In genomic region chr11:113014731-113015455, GRCh38 we compare ENCODE assay signal across 9 cellular contexts. TPM values are rescaled to one million over a fixed set of nuclear protein-coding genes. Genes with fewer than 3 reads are reported as not detected.
DNase-seq lines count a peak whose midpoint lies in the region; TF ChIP-seq lines count a peak whose summit lies in the region.
"Had no signal": no experiment of that assay in that cellular context is flagged by ENCODE, and none has a peak within 500 bp of the region (broad histone marks: within the 10 kb centered on the region; RNA-seq: fewer than 3 reads in every experiment).

No MANE protein-coding gene starts in this region.

- H3K9me3 Mint-ChIP-seq in brain, result peaks cover 0 to 5% (median 2%) of the 10 kb centered on the region in 5 experiments
- peaks cover 4% of the 10 kb centered on the region for H3K9me3 Mint-ChIP-seq in nephron progenitor cell
- H3K9me3 Mint-ChIP-seq in activated CD4-positive, alpha-beta memory T cell treated with anti-CD3 and anti-CD28 coated beads, Interleukin-2, amount 10 ng/mL, durations not matched to agents 7 days and 5 days, result no peaks in the 10 kb centered on the region

- CTCF ChIA-PET in activated CD4-positive, alpha-beta memory T cell treated with anti-CD3 and anti-CD28 coated beads, Interleukin-2, amount 10 ng/mL, durations not matched to agents 7 days and 5 days (lab: Charles Lee), result no interaction called here
- CTCF ChIA-PET in GM10248 (lab: Yijun Ruan, JAX), result interaction anchor here (0.7 to 0.8 kb wide), 2 partner anchors 8 to 15 kb away, joined by 3 read pairs; no protein-coding TSS in a partner anchor

- H3K27ac Mint-ChIP-seq in brain (peak overlapping the region; percentile 29 to 92 (median 80)), nephron progenitor cell (peak overlapping the region; percentile 58)
- no peak overlapping the region for H3K27ac Mint-ChIP-seq in activated CD4-positive, alpha-beta memory T cell treated with anti-CD3 and anti-CD28 coated beads, Interleukin-2, amount 10 ng/mL, durations not matched to agents 7 days and 5 days

- TF ChIP-seq CTCF in brain (conservative IDR thresholded peaks at IDR 0.05), result no peak
- no peak for TF ChIP-seq CTCF in nephron progenitor cell (IDR thresholded peaks at IDR 0.05)
- no peak for TF ChIP-seq CTCF in GM10248 (IDR thresholded peaks at IDR 0.05; ENCODE audit: control extremely low read depth, extremely low read depth, low read depth, missing control alignments)

- DNase-seq in DMS153 treated with DMSO at 0.1 percent for 48 hours (lab: John Stamatoyannopoulos, UW; ENCODE audit: unreplicated experiment) (peak; percentile 61), NCI-H2107 treated with DMSO at 0.1 percent for 48 hours (lab: John Stamatoyannopoulos, UW; ENCODE audit: unreplicated experiment) (peak; percentile 90), nephron progenitor cell (peak; percentile 10), HUDEP-2 (lab: John Stamatoyannopoulos, UW; ENCODE audit: unreplicated experiment in 76 of 76) (no peak), GM10248 (ENCODE audit: extremely low spot score) (no peak)
- no peak for DNase-seq in activated CD4-positive, alpha-beta T cell treated with anti-CD3 and anti-CD28 coated beads, Interleukin-2, amount 50 U/mL, for 1 hour
- DNase-seq in activated CD4-positive, alpha-beta memory T cell treated with anti-CD3 and anti-CD28 coated beads, Interleukin-2, amount 10 ng/mL, durations not matched to agents 7 days and 5 days, result no peak
- DNase-seq: NCI-H1048 had no signal

- H3K4me3 Mint-ChIP-seq in brain (peak overlapping the region; percentile 13 to 56 (median 40)), nephron progenitor cell (no peak overlapping the region)
- no peak overlapping the region for H3K4me3 Mint-ChIP-seq in activated CD4-positive, alpha-beta memory T cell treated with anti-CD3 and anti-CD28 coated beads, Interleukin-2, amount 10 ng/mL, durations not matched to agents 7 days and 5 days

- no peaks in the 10 kb centered on the region for H3K27me3 Mint-ChIP-seq in brain
- no peaks in the 10 kb centered on the region for H3K27me3 Mint-ChIP-seq in nephron progenitor cell (ENCODE audit: low read depth, poor library complexity)
- peaks cover 1% of the 10 kb centered on the region for H3K27me3 Mint-ChIP-seq in activated CD4-positive, alpha-beta memory T cell treated with anti-CD3 and anti-CD28 coated beads, Interleukin-2, amount 10 ng/mL, durations not matched to agents 7 days and 5 days

- H3K36me3 Mint-ChIP-seq in brain (peaks cover 16% of the 10 kb centered on the region), nephron progenitor cell (ENCODE audit: low read depth) (peaks cover 1% of the 10 kb centered on the region)
- H3K36me3 Mint-ChIP-seq in activated CD4-positive, alpha-beta memory T cell treated with anti-CD3 and anti-CD28 coated beads, Interleukin-2, amount 10 ng/mL, durations not matched to agents 7 days and 5 days (ENCODE audit: low read depth), result no peaks in the 10 kb centered on the region

- POLR2A ChIA-PET in activated CD4-positive, alpha-beta memory T cell treated with anti-CD3 and anti-CD28 coated beads, Interleukin-2, amount 10 ng/mL, durations not matched to agents 7 days and 5 days (lab: Charles Lee), result no interaction called here
- POLR2A ChIA-PET in GM10248 (lab: Yijun Ruan, JAX), result no interaction called here

- H3K4me1 Mint-ChIP-seq in brain (peaks cover 79% of the 10 kb centered on the region), nephron progenitor cell (peaks cover 49% of the 10 kb centered on the region)
- H3K4me1 Mint-ChIP-seq in activated CD4-positive, alpha-beta memory T cell treated with anti-CD3 and anti-CD28 coated beads, Interleukin-2, amount 10 ng/mL, durations not matched to agents 7 days and 5 days, result no peaks in the 10 kb centered on the region

RNA-seq across cellular contexts. Expression of gene NCAM1, which starts 53.7 kb away (rescaled TPM):
- polyA plus RNA-seq in brain (ENCODE audit: insufficient read depth, low read depth, low replicate concordance), result 295 TPM
- total RNA-seq in activated CD4-positive, alpha-beta memory T cell treated with anti-CD3 and anti-CD28 coated beads, Interleukin-2, amount 10 ng/mL, durations not matched to agents 7 days and 5 days, result under 1 TPM; 0.48 to 0.78 TPM

Comparison
In these comparisons a context has a peak if more than half of its experiments do, and no peak if none do; other contexts are left out.
1. DNase-seq: peak in DMS153 treated with DMSO at 0.1 percent for 48 hours (single experiment), NCI-H2107 treated with DMSO at 0.1 percent for 48 hours (single experiment) and nephron progenitor cell (single experiment); none in HUDEP-2 (0 of 76), activated CD4-positive, alpha-beta T cell treated with anti-CD3 and anti-CD28 coated beads, Interleukin-2, amount 50 U/mL, for 1 hour (single experiment), activated CD4-positive, alpha-beta memory T cell treated with anti-CD3 and anti-CD28 coated beads, Interleukin-2, amount 10 ng/mL, durations not matched to agents 7 days and 5 days (single experiment) and GM10248 (single experiment).
2. H3K4me3 Mint-ChIP-seq: peak in brain (5 of 5); none in nephron progenitor cell (single experiment) and activated CD4-positive, alpha-beta memory T cell treated with anti-CD3 and anti-CD28 coated beads, Interleukin-2, amount 10 ng/mL, durations not matched to agents 7 days and 5 days (single experiment).